In the genomic region with DNA sequence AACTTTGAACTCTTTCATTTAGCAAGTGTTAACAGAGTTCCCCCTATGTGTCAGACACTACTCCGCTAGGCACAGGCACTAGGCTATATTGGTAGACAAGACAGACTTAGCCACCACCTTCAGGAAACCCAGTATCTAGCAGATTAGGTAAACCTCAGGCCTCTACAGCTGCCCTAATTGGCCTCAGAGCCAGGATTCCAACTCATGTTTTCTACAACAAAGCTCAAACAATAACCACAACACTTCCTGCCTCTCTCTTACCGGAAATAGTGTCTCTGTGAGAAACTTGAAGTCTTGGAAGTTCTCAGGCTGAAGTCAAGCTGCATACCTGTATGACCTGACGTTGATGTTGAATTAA, we compare ENCODE assay signal across 8 cellular contexts.
DNase-seq lines count a peak whose midpoint lies in the region; ATAC-seq, FAIRE-seq and TF ChIP-seq lines count a peak whose summit lies in the region.

No MANE protein-coding gene starts in this region.

- H3K4me1 ChIP-seq in left lung, result peaks cover 3 to 29% of the 10 kb centered on the region in 2 donors

- H3K4me3 ChIP-seq in GM06990 (replicated peaks; ENCODE audit: low read depth, low read length), result no peak overlapping the region
- H3K4me3 ChIP-seq in left lung, result no peak overlapping the region

- intact Hi-C loops in left lung (cut with DNase I), result no loop called here

- H3K27me3 ChIP-seq in GM06990 (replicated peaks; ENCODE audit: control insufficient read depth, insufficient read depth, low read length) (peaks cover 3% of the 10 kb centered on the region; the same call in 1 of the 2 replicates), left lung (no peaks in the 10 kb centered on the region)

- ATAC-seq in GM21528 (IDR thresholded peaks at IDR 0.05; ENCODE audit: low FRiP score, unreplicated experiment), result peak; percentile 99
- ATAC-seq in left lung, result peak; percentile 62

- FAIRE-seq in HTR-8/SVneo (lab: Jason Lieb, UNC), result no peak

- no peaks in the 10 kb centered on the region for H3K9me3 ChIP-seq in left lung

- DNase-seq in GM06990 (ENCODE audit: extremely low read depth, insufficient read length), result peak; percentile 23
- DNase-seq in HTR-8/SVneo (ENCODE audit: insufficient read length, low spot score), result peak; percentile 10
- peak; percentile 55 for DNase-seq in activated CD8-positive, alpha-beta memory T cell treated with anti-CD3 and anti-CD28 coated beads, Interleukin-2, amount 50 U/mL, for 1 hour (ENCODE audit: extremely low read depth)
- DNase-seq in left lung, result no peak
- no peak for DNase-seq in NCI-H2107 (lab: John Stamatoyannopoulos, UW)
- no peak for DNase-seq in dedifferentiated amniotic fluid mesenchymal stem cell (ENCODE audit: extremely low spot score)
- no peak for DNase-seq in cortex of kidney (lab: John Stamatoyannopoulos, UW)

- TF ChIP-seq CTCF in GM06990 (IDR thresholded peaks at IDR 0.05; ENCODE audit: insufficient read depth, low read length, poor library complexity, severe bottlenecking) (no peak), left lung (IDR thresholded peaks at IDR 0.05) (no peak)

- H3K36me3 ChIP-seq in GM06990 (ENCODE audit: control insufficient read depth, insufficient read depth, low read length) (no peaks in the 10 kb centered on the region), left lung (no peaks in the 10 kb centered on the region)

- peak overlapping the region in 1 of 2 donors; percentile 66 for H3K27ac ChIP-seq in left lung

Comparison
In these comparisons a context has a peak if more than half of its experiments do, and no peak if none do; other contexts are left out.
1. DNase-seq: peak in GM06990 (single experiment), HTR-8/SVneo (single experiment) and activated CD8-positive, alpha-beta memory T cell treated with anti-CD3 and anti-CD28 coated beads, Interleukin-2, amount 50 U/mL, for 1 hour (single experiment); none in left lung (0 of 2), NCI-H2107 (single experiment), dedifferentiated amniotic fluid mesenchymal stem cell (single experiment) and cortex of kidney (single experiment).